Comparison of ENCODE assay signal across 16 cellular contexts in genomic region chr5:147551677-147552076, GRCh38. TPM values are rescaled to one million over a fixed set of nuclear protein-coding genes. Genes with fewer than 3 reads are reported as not detected.
DNase-seq lines count a peak whose midpoint lies in the region; ATAC-seq and TF ChIP-seq lines count a peak whose summit lies in the region.
"Had no signal": no experiment of that assay in that cellular context is flagged by ENCODE, and none has a peak within 500 bp of the region (broad histone marks: within the 10 kb centered on the region; RNA-seq: fewer than 3 reads in every experiment).

No MANE protein-coding gene starts in this region.

- no peak for TF ChIP-seq EP300 in gastroesophageal sphincter (IDR thresholded peaks at IDR 0.05)
- no peak for TF ChIP-seq EP300 in transverse colon (IDR thresholded peaks at IDR 0.05; ENCODE audit: low read depth)

- no peak for ATAC-seq in gastroesophageal sphincter
- ATAC-seq in lower lobe of right lung = no peak
- no peak for ATAC-seq in GM18870 (IDR thresholded peaks at IDR 0.05; ENCODE audit: unreplicated experiment)
- ATAC-seq in GM18502 (IDR thresholded peaks at IDR 0.05; ENCODE audit: poor library complexity, unreplicated experiment) = no peak
- ATAC-seq: HCT116, HepG2, Panc1 had no signal

- H3K27ac ChIP-seq in gastroesophageal sphincter (peak overlapping the region in 3 of 4 donors; percentile 62 to 91 (median 89)), lower lobe of right lung (peak overlapping the region; percentile 3), transverse colon (peak overlapping the region; percentile 18 to 89 (median 85))
- H3K27ac ChIP-seq: KMS-11, SK-N-MC had no signal

- intact Hi-C loops in lower lobe of right lung (cut with DNase I) (no loop called here), transverse colon (cut with DNase I; ENCODE audit: low total_unique reads) (loop anchor here (10.0 kb wide), 1 partner anchor 147 kb away; no protein-coding TSS in a partner anchor)

- H3K9me3 ChIP-seq in gastroesophageal sphincter (no peaks in the 10 kb centered on the region), lower lobe of right lung (no peaks in the 10 kb centered on the region), transverse colon (peaks cover 0 to 4% of the 10 kb centered on the region in 2 donors)

- TF ChIP-seq POLR2A in gastroesophageal sphincter (IDR thresholded peaks at IDR 0.05) (no peak), transverse colon (IDR thresholded peaks at IDR 0.05) (no peak)

- in situ Hi-C loops in astrocyte of the spinal cord (cut with HindIII; ENCODE audit: low sequenced_read_pairs) = no loop called here
- in situ Hi-C loops in transverse colon (cut with MboI; ENCODE audit: low pct_ligation_motif_present in 1 of 4, low pct_unique_long_range_greater_than_20kb in 1 of 4, low sequenced_read_pairs in 3 of 4) = loop anchor here in 2 of 4 donors (10.0 to 25.0 kb wide), 3 partner anchors 97 to 314 kb away; partner anchors contain the start of gene STK32A (in 1 of the 2)

- no peak for TF ChIP-seq CTCF in astrocyte of the spinal cord (IDR thresholded peaks at IDR 0.05; ENCODE audit: low read depth, low read length)
- TF ChIP-seq CTCF in gastroesophageal sphincter (IDR thresholded peaks at IDR 0.05) = no peak
- TF ChIP-seq CTCF in lower lobe of right lung (IDR thresholded peaks at IDR 0.05) = no peak
- TF ChIP-seq CTCF in transverse colon (IDR thresholded peaks at IDR 0.05) = no peak

- 27 to 29% methylated on average over 1 of the region's 1 CpG for WGBS in gastroesophageal sphincter (ENCODE audit: low coverage in 1 of 2), 2 donors
- 77% methylated on average over 1 of the region's 1 CpG; no CpG with 5 or more reads in 1 of the 2 donors for WGBS in transverse colon (ENCODE audit: low coverage in 1 of 2), 2 donors

- DNase-seq in astrocyte of the spinal cord (ENCODE audit: low read depth, low spot score) = peak; percentile 9
- no peak for DNase-seq in lower lobe of right lung
- DNase-seq in transverse colon = no peak
- DNase-seq in NCI-H1417 (lab: John Stamatoyannopoulos, UW) = no peak
- DNase-seq: CD4-positive, alpha-beta memory T cell; NCI-H1048; NCI-H146; NCI-H510A treated with DMSO at 0.1 percent for 48 hours had no signal

- H3K36me3 ChIP-seq in gastroesophageal sphincter (no peaks in the 10 kb centered on the region), lower lobe of right lung (no peaks in the 10 kb centered on the region), transverse colon (no peaks in the 10 kb centered on the region)

- no peak overlapping the region for H3K4me3 ChIP-seq in astrocyte of the spinal cord (ENCODE audit: low read depth, low read length)
- no peak overlapping the region for H3K4me3 ChIP-seq in gastroesophageal sphincter
- no peak overlapping the region for H3K4me3 ChIP-seq in lower lobe of right lung
- no peak overlapping the region for H3K4me3 ChIP-seq in transverse colon
- H3K4me3 ChIP-seq: SK-N-MC had no signal

- H3K27me3 ChIP-seq in gastroesophageal sphincter (no peaks in the 10 kb centered on the region), lower lobe of right lung (ENCODE audit: low read depth) (no peaks in the 10 kb centered on the region), transverse colon (no peaks in the 10 kb centered on the region)

- H3K4me1 ChIP-seq in gastroesophageal sphincter (peaks cover 4 to 51% (median 13%) of the 10 kb centered on the region in 3 donors), lower lobe of right lung (peaks cover 26% of the 10 kb centered on the region), transverse colon (peaks cover 5 to 24% (median 8%) of the 10 kb centered on the region in 4 donors)

RNA-seq across cellular contexts. Expression of gene DPYSL3, which starts 41.8 kb away (rescaled TPM):
- total RNA-seq in gastroesophageal sphincter (100 to 1,000 TPM; 175 to 475 (median 290) TPM), lower lobe of right lung (45.7 TPM), transverse colon (100 to 1,000 TPM in 1 of 4 donors, 10 to 100 TPM in 3; 27.6 to 107 (median 31.4) TPM)

Comparison
In these comparisons a context has a peak if more than half of its experiments do, and no peak if none do; other contexts are left out.
1. H3K27ac ChIP-seq: peak in every context shown above with its lines; median percentile 89 in gastroesophageal sphincter; 85 in transverse colon; 3 in lower lobe of right lung.